Comparison of ENCODE assay signal across 8 cellular contexts in the genomic region with DNA sequence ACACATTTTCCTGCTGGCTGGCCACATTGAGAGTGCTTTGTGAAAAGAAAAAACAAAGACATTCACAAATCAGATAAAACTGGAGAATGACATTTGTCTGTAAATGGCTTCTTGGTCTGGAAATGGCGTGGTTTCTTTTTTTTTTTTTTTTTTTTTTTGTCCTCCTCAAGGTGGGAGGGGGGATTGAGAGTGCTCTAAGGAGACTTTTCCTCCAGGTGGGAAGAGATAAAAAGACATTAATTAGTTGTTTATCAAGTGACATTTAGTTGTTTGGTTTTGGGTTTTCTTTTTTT. TPM values are rescaled to one million over a fixed set of nuclear protein-coding genes. Genes with fewer than 3 reads are reported as not detected.
A peak's percentile ranks its signal among the peaks of the same experiment; 100 is the strongest.
DNase-seq lines count a peak whose midpoint lies in the region; TF ChIP-seq lines count a peak whose summit lies in the region.

No MANE protein-coding gene starts in this region.

- H3K4me2 ChIP-seq in fibroblast of lung (ENCODE audit: extremely low read depth, insufficient read depth, low read length) = peak overlapping the region; percentile 97

- H3K27ac ChIP-seq in fibroblast of lung (ENCODE audit: insufficient read depth, low read length) (peak overlapping the region; percentile 68), skin epidermis (peak overlapping the region in 20 of 21 experiments; percentile 86 to 99 (median 98))

- no peaks in the 10 kb centered on the region for H3K9me3 ChIP-seq in fibroblast of lung (ENCODE audit: control insufficient read depth, insufficient read depth, low read depth, low read length)

- H3K36me3 ChIP-seq in fibroblast of lung (ENCODE audit: control insufficient read depth, insufficient read depth, low read length) = no peaks in the 10 kb centered on the region

- H4K20me1 ChIP-seq in fibroblast of lung (ENCODE audit: control insufficient read depth, extremely low read depth, insufficient read depth, low read length) = no peaks in the 10 kb centered on the region

- peaks cover 20% of the 10 kb centered on the region for H3K4me1 ChIP-seq in fibroblast of lung (ENCODE audit: control insufficient read depth, extremely low read depth, insufficient read depth, low read length)

- peaks cover 2% of the 10 kb centered on the region for H3K27me3 ChIP-seq in fibroblast of lung (ENCODE audit: control insufficient read depth, insufficient read depth, low read length)

- peak; percentile 22 to 38 for DNase-seq in NCI-H526 (lab: John Stamatoyannopoulos, UW)
- no peak for DNase-seq in NCI-H526 treated with DMSO at 0.1 percent for 48 hours (lab: John Stamatoyannopoulos, UW)
- peak; percentile 67 for DNase-seq in SK-N-DZ (ENCODE audit: low spot score)
- DNase-seq in fibroblast of lung (ENCODE audit: low read depth in 2 of 2) = no peak
- no peak for DNase-seq in COLO668 (lab: John Stamatoyannopoulos, UW; ENCODE audit: unreplicated experiment)
- no peak for DNase-seq in ecto neural progenitor cell (ENCODE audit: low spot score)
- no peak for DNase-seq in pons (ENCODE audit: low spot score)

- H3K9ac ChIP-seq in fibroblast of lung (ENCODE audit: insufficient read depth, low read length) = peak overlapping the region; percentile 50

- H3K79me2 ChIP-seq in fibroblast of lung (ENCODE audit: control insufficient read depth, insufficient read depth, low read length) = peaks cover 59% of the 10 kb centered on the region

- TF ChIP-seq CTCF in fibroblast of lung (conservative IDR thresholded peaks at IDR 0.05 in 1 of 2, IDR thresholded peaks at IDR 0.05 in 1 of 2; ENCODE audit: low read depth in 1 of 2, low read length in 2 of 2) = no peak

- H2AFZ ChIP-seq in fibroblast of lung (ENCODE audit: low read length) = no peak overlapping the region

- peak overlapping the region; percentile 69 to 89 (median 85) for H3K4me3 ChIP-seq in fibroblast of lung (replicated peaks in 1 of 4; ENCODE audit: control extremely low read depth in 1 of 4, insufficient read depth in 1 of 4, low read depth in 3 of 4, low read length in 4 of 4)
- H3K4me3 ChIP-seq in skin epidermis = peak overlapping the region; percentile 54 to 91 (median 73)

RNA-seq across cellular contexts. Expression of gene GNAS, which starts 40.4 kb away (rescaled TPM):
- 1,569 and 1,648 TPM in 2 replicates for polyA plus RNA-seq in SK-N-DZ (2014; cell fraction: cytosol; rRNA removed)
- 749 and 1,124 TPM in 2 replicates for polyA plus RNA-seq in SK-N-DZ (2014; cell fraction: nucleus; rRNA removed)
- total RNA-seq in fibroblast of lung = 256 and 421 TPM in 2 replicates
- 1,357 and 1,384 TPM in 2 replicates for polyA plus RNA-seq in fibroblast of lung
- polyA plus RNA-seq in fibroblast of lung (2012) = 970 and 1,051 TPM in 2 replicates
- polyA minus RNA-seq in fibroblast of lung (ENCODE audit: low replicate concordance) = 2,729 and 3,468 TPM in 2 replicates

RNA-seq across cellular contexts. Expression of gene GNAS-AS1, which starts 42.2 kb away (rescaled TPM):
- 1.9 and 3.7 TPM in 2 replicates for polyA plus RNA-seq in SK-N-DZ (2014; cell fraction: cytosol; rRNA removed)
- 5.2 and 5.4 TPM in 2 replicates for polyA plus RNA-seq in SK-N-DZ (2014; cell fraction: nucleus; rRNA removed)
- 0.33 and 0.51 TPM in 2 replicates for total RNA-seq in fibroblast of lung
- 0.28 and 0.32 TPM in 2 replicates for polyA plus RNA-seq in fibroblast of lung
- polyA plus RNA-seq in fibroblast of lung (2012) = 0.59 and 0.74 TPM in 2 replicates
- polyA minus RNA-seq in fibroblast of lung (ENCODE audit: low replicate concordance) = not detected in 2 replicates

Comparison
In these comparisons a context has a peak if more than half of its experiments do, and no peak if none do; other contexts are left out.
1. DNase-seq: peak in NCI-H526 (2 of 2) and SK-N-DZ (single experiment); none in NCI-H526 treated with DMSO at 0.1 percent for 48 hours (single experiment), fibroblast of lung (0 of 2), COLO668 (single experiment), ecto neural progenitor cell (single experiment) and pons (single experiment).